Comparison of ENCODE assay signal across 8 cellular contexts in genomic region chr7:116138202-116138801, GRCh38.
DNase-seq lines count a peak whose midpoint lies in the region; ATAC-seq and TF ChIP-seq lines count a peak whose summit lies in the region.

No MANE protein-coding gene starts in this region.

- TF ChIP-seq CTCF in Panc1 (IDR thresholded peaks at IDR 0.05) = peak; percentile 82; the same call in 1 of the 2 replicates

- H3K27me3 ChIP-seq in Panc1 (ENCODE audit: control insufficient read depth, insufficient read depth, low read length) = no peaks in the 10 kb centered on the region; the same call in 1 of the 2 replicates
- no peaks in the 10 kb centered on the region for H3K27me3 ChIP-seq in MG63

- no peak overlapping the region for H3K4me3 Mint-ChIP-seq in activated naive CD8-positive, alpha-beta T cell treated with anti-CD3 and anti-CD28 coated beads, Interleukin-2, amount 10 ng/mL, durations not matched to agents 7 days and 5 days
- H3K4me3 Mint-ChIP-seq in activated naive CD8-positive, alpha-beta T cell treated with anti-CD3 and anti-CD28 coated beads for 36 hours = no peak overlapping the region
- no peak overlapping the region for H3K4me3 Mint-ChIP-seq in effector memory CD8-positive, alpha-beta T cell
- no peak overlapping the region for H3K4me3 Mint-ChIP-seq in memory B cell

- H3K4me3 ChIP-seq in Panc1 (ENCODE audit: low read depth in 2 of 2, low read length in 2 of 2) = no peak overlapping the region
- no peak overlapping the region for H3K4me3 ChIP-seq in MG63

- POLR2A ChIA-PET in activated naive CD8-positive, alpha-beta T cell treated with anti-CD3 and anti-CD28 coated beads, Interleukin-2, amount 10 ng/mL, durations not matched to agents 7 days and 5 days (lab: Charles Lee) = interaction anchor here (2.0 kb wide), 1 partner anchor 73 kb away, joined by 4 read pairs; no protein-coding TSS in a partner anchor
- POLR2A ChIA-PET in Panc1 (lab: Charles Lee) = no interaction called here

- CTCF ChIA-PET in Panc1 (lab: Charles Lee) = interaction anchor here (0.6 to 0.9 kb wide), 3 partner anchors 8 to 718 kb away, joined by 3 to 10 read pairs (median 4); no protein-coding TSS in a partner anchor

- no TSS peak for BruUV-seq in Panc1 (replicated peaks; lab: Mats Ljungman, UMichigan)

- H3K36me3 Mint-ChIP-seq in activated naive CD8-positive, alpha-beta T cell treated with anti-CD3 and anti-CD28 coated beads, Interleukin-2, amount 10 ng/mL, durations not matched to agents 7 days and 5 days = peaks cover 16% of the 10 kb centered on the region
- peaks cover 2% of the 10 kb centered on the region for H3K36me3 Mint-ChIP-seq in activated naive CD8-positive, alpha-beta T cell treated with anti-CD3 and anti-CD28 coated beads for 36 hours
- H3K36me3 Mint-ChIP-seq in effector memory CD8-positive, alpha-beta T cell (ENCODE audit: insufficient read depth) = no peaks in the 10 kb centered on the region
- peaks cover 2% of the 10 kb centered on the region for H3K36me3 Mint-ChIP-seq in memory B cell

- peak; percentile 83 for ATAC-seq in activated naive CD8-positive, alpha-beta T cell treated with anti-CD3 and anti-CD28 coated beads, Interleukin-2, amount 10 ng/mL, durations not matched to agents 7 days and 5 days (ENCODE audit: low read depth)
- peak; percentile 98 for ATAC-seq in GM21737 (IDR thresholded peaks at IDR 0.05; ENCODE audit: unreplicated experiment)
- ATAC-seq in Panc1 = peak; percentile 94
- ATAC-seq in effector memory CD8-positive, alpha-beta T cell (replicated peaks) = peak; percentile 75
- peak; percentile 83 for ATAC-seq in memory B cell (ENCODE audit: low read depth)

- intact Hi-C loops in Panc1 (cut with micrococcal nuclease; ENCODE audit: unreplicated experiment) = loop anchor here (1.0 kb wide), 1 partner anchor 98 kb away; no protein-coding TSS in a partner anchor

- no peaks in the 10 kb centered on the region for H3K36me3 ChIP-seq in Panc1 (ENCODE audit: control insufficient read depth, insufficient read depth, low read length)
- no peaks in the 10 kb centered on the region for H3K36me3 ChIP-seq in MG63

- H3K9me3 ChIP-seq in Panc1 (ENCODE audit: control insufficient read depth, insufficient read depth, low read depth, low read length) (no peaks in the 10 kb centered on the region), MG63 (no peaks in the 10 kb centered on the region)

- no peak overlapping the region for H3K27ac Mint-ChIP-seq in activated naive CD8-positive, alpha-beta T cell treated with anti-CD3 and anti-CD28 coated beads, Interleukin-2, amount 10 ng/mL, durations not matched to agents 7 days and 5 days
- no peak overlapping the region for H3K27ac Mint-ChIP-seq in activated naive CD8-positive, alpha-beta T cell treated with anti-CD3 and anti-CD28 coated beads for 36 hours
- H3K27ac Mint-ChIP-seq in effector memory CD8-positive, alpha-beta T cell = no peak overlapping the region
- H3K27ac Mint-ChIP-seq in memory B cell = no peak overlapping the region

- peaks cover 33% of the 10 kb centered on the region for H3K4me1 Mint-ChIP-seq in activated naive CD8-positive, alpha-beta T cell treated with anti-CD3 and anti-CD28 coated beads, Interleukin-2, amount 10 ng/mL, durations not matched to agents 7 days and 5 days
- peaks cover 11% of the 10 kb centered on the region for H3K4me1 Mint-ChIP-seq in activated naive CD8-positive, alpha-beta T cell treated with anti-CD3 and anti-CD28 coated beads for 36 hours
- peaks cover 3% of the 10 kb centered on the region in 2 donors for H3K4me1 Mint-ChIP-seq in effector memory CD8-positive, alpha-beta T cell (ENCODE audit: low read depth in 2 of 2)
- H3K4me1 Mint-ChIP-seq in memory B cell = peaks cover 30% of the 10 kb centered on the region

- in situ Hi-C loops in Panc1 (cut with HindIII; ENCODE audit: low pct_unique_long_range_greater_than_20kb, low sequenced_read_pairs) = no loop called here

- H3K27me3 Mint-ChIP-seq in activated naive CD8-positive, alpha-beta T cell treated with anti-CD3 and anti-CD28 coated beads, Interleukin-2, amount 10 ng/mL, durations not matched to agents 7 days and 5 days = peaks cover 27% of the 10 kb centered on the region
- H3K27me3 Mint-ChIP-seq in activated naive CD8-positive, alpha-beta T cell treated with anti-CD3 and anti-CD28 coated beads for 36 hours = peaks cover 15% of the 10 kb centered on the region
- H3K27me3 Mint-ChIP-seq in effector memory CD8-positive, alpha-beta T cell = no peaks in the 10 kb centered on the region
- H3K27me3 Mint-ChIP-seq in memory B cell = no peaks in the 10 kb centered on the region

- peak overlapping the region; percentile 42; the same call in 1 of the 2 replicates for H3K27ac ChIP-seq in Panc1 (ENCODE audit: low read length)

- no peaks in the 10 kb centered on the region for H3K9me3 Mint-ChIP-seq in activated naive CD8-positive, alpha-beta T cell treated with anti-CD3 and anti-CD28 coated beads, Interleukin-2, amount 10 ng/mL, durations not matched to agents 7 days and 5 days
- H3K9me3 Mint-ChIP-seq in activated naive CD8-positive, alpha-beta T cell treated with anti-CD3 and anti-CD28 coated beads for 36 hours = no peaks in the 10 kb centered on the region
- H3K9me3 Mint-ChIP-seq in effector memory CD8-positive, alpha-beta T cell = no peaks in the 10 kb centered on the region
- H3K9me3 Mint-ChIP-seq in memory B cell = no peaks in the 10 kb centered on the region

- no peak for DNase-seq in activated naive CD8-positive, alpha-beta T cell treated with anti-CD3 and anti-CD28 coated beads, Interleukin-2, amount 10 ng/mL, durations not matched to agents 7 days and 5 days
- DNase-seq in activated naive CD8-positive, alpha-beta T cell treated with anti-CD3 and anti-CD28 coated beads for 36 hours = no peak
- DNase-seq in HuH-7 (ENCODE audit: low spot score) (peak; percentile 33), Panc1 (ENCODE audit: low read depth, low spot score) (peak; percentile 65), memory B cell (ENCODE audit: low spot score in 2 of 2) (peak in 1 of 2 donors; percentile 59), MG63 (no peak)
- DNase-seq in effector memory CD8-positive, alpha-beta T cell = peak; percentile 12 to 19 (median 15)

- H3K4me1 ChIP-seq in Panc1 (ENCODE audit: control insufficient read depth, insufficient read depth, low read length) = peaks cover 13% of the 10 kb centered on the region

Comparison
In these comparisons a context has a peak if more than half of its experiments do, and no peak if none do; other contexts are left out.
1. DNase-seq: peak in HuH-7 (single experiment), Panc1 (single experiment) and effector memory CD8-positive, alpha-beta T cell (3 of 3); none in activated naive CD8-positive, alpha-beta T cell treated with anti-CD3 and anti-CD28 coated beads, Interleukin-2, amount 10 ng/mL, durations not matched to agents 7 days and 5 days (single experiment), activated naive CD8-positive, alpha-beta T cell treated with anti-CD3 and anti-CD28 coated beads for 36 hours (single experiment) and MG63 (single experiment).
2. Peak in every context shown above with its lines, with median percentiles within 50 percentile points of each other: ATAC-seq.